Comparison of ENCODE assay signal across 8 cellular contexts in genomic region chr6:8102122-8102958, GRCh38. TPM values are rescaled to one million over a fixed set of nuclear protein-coding genes. Genes with fewer than 3 reads are reported as not detected.
A peak's percentile ranks its signal among the peaks of the same experiment; 100 is the strongest.
DNase-seq lines count a peak whose midpoint lies in the region; ATAC-seq, FAIRE-seq and TF ChIP-seq lines count a peak whose summit lies in the region.

TSS of gene EEF1E1 (minus strand) at chr6:8102548. CDS start at chr6:8102521, 27 bp downstream.

- DNase-seq in Ammon's horn (ENCODE audit: low spot score) (peak; percentile 98), NCI-H460 (ENCODE audit: extremely low read depth, low read depth) (peak; percentile 91), cerebellar nuclear complex (lab: John Stamatoyannopoulos, UW) (peak; percentile 23 to 91), keratinocyte (ENCODE audit: low read depth, low spot score) (peak; percentile 66)
- DNase-seq in activated CD4-positive, CD25-positive, alpha-beta regulatory T cell treated with anti-CD3 and anti-CD28 coated beads, Interleukin-2, amount 50 U/mL, for 72 hours = peak; percentile 88
- DNase-seq in stimulated activated CD4-positive, alpha-beta T cell treated with anti-CD3 and anti-CD28 coated beads, Interleukin-15, amount 100 ng/mL, for 1 hour (ENCODE audit: low read depth in 1 of 2, low spot score in 1 of 2) = peak; percentile 92 to 99

- H2AFZ ChIP-seq in keratinocyte (ENCODE audit: control insufficient read depth, low read length) = peak within 1 kb of the TSS; percentile 89

- H3K4me2 ChIP-seq in keratinocyte (ENCODE audit: control insufficient read depth, extremely low read depth, insufficient read depth, low read depth, low read length) = peak within 1 kb of the TSS; percentile 86

- peak within 1 kb of the TSS; percentile 81 for H3K9ac ChIP-seq in keratinocyte (ENCODE audit: control insufficient read depth, extremely low read depth, insufficient read depth, low read length)

- peak within 1 kb of the TSS; percentile 61 to 98 (median 91) for H3K4me3 ChIP-seq in keratinocyte (ENCODE audit: control insufficient read depth in 2 of 3, extremely low read depth in 1 of 3, insufficient read depth in 2 of 3, low read depth in 1 of 3, low read length in 3 of 3)

- peaks cover 45% of the 10 kb centered on the region for H3K79me2 ChIP-seq in keratinocyte (ENCODE audit: control insufficient read depth, insufficient read depth, low read length)

- no peaks in the 10 kb centered on the region for H4K20me1 ChIP-seq in keratinocyte (ENCODE audit: control insufficient read depth, extremely low read depth, insufficient read depth, low read length)

- TF ChIP-seq CTCF in keratinocyte (optimal IDR thresholded peaks at IDR 0.05 in 1 of 3, IDR thresholded peaks at IDR 0.05 in 1 of 3, conservative IDR thresholded peaks at IDR 0.05 in 1 of 3; ENCODE audit: extremely low read depth in 1 of 3, insufficient read depth in 2 of 3, low read length in 3 of 3) = no peak

- peak; percentile 80 for TF ChIP-seq POLR2A in GM19193 (IDR thresholded peaks at IDR 0.05; ENCODE audit: extremely low read depth, insufficient read depth, insufficient read length)

- H3K36me3 ChIP-seq in keratinocyte (ENCODE audit: control insufficient read depth in 2 of 2, extremely low read depth in 1 of 2, insufficient read depth in 2 of 2, low read length in 2 of 2) = peaks cover 0 to 6% of the 10 kb centered on the region in 2 experiments

- H3K4me1 ChIP-seq in keratinocyte (ENCODE audit: control insufficient read depth, extremely low read depth, insufficient read depth, low read length) = peaks cover 15% of the 10 kb centered on the region

- no peaks in the 10 kb centered on the region for H3K9me1 ChIP-seq in keratinocyte (ENCODE audit: control insufficient read depth, extremely low read depth, insufficient read depth, low read length)

- no peaks in the 10 kb centered on the region for H3K27me3 ChIP-seq in keratinocyte (ENCODE audit: control insufficient read depth, extremely low read depth, insufficient read depth, low read length)

- FAIRE-seq in keratinocyte (lab: Jason Lieb, UNC) = peak; percentile 57

- peak within 1 kb of the TSS; percentile 81 for H3K27ac ChIP-seq in keratinocyte (ENCODE audit: control insufficient read depth, insufficient read depth, low read length)

- ATAC-seq in HG03432 (IDR thresholded peaks at IDR 0.05; ENCODE audit: unreplicated experiment) = peak; percentile 99

- dilution Hi-C loops in keratinocyte (cut with MboI; ENCODE audit: extremely low pct_ligation_motif_present, low sequenced_read_pairs) = no loop called here

- H3K9me3 ChIP-seq in keratinocyte (ENCODE audit: control insufficient read depth, low read depth, low read length) = no peaks in the 10 kb centered on the region

RNA-seq across cellular contexts. Expression of gene EEF1E1, which starts in this region (rescaled TPM):
- total RNA-seq in NCI-H460 (2014; rRNA removed; shearing (Covaris generic)) = 69.7 and 81.0 TPM in 2 replicates
- polyA plus RNA-seq in NCI-H460 (2014; cell fraction: nucleus; rRNA removed) = 53.9 and 73.4 TPM in 2 replicates
- 46.7 to 83.5 TPM (median 58.1 TPM) in 3 replicates for polyA plus RNA-seq in keratinocyte
- polyA plus RNA-seq in keratinocyte (2011; ENCODE audit: low read depth) = 4.1 TPM
- polyA plus RNA-seq in keratinocyte (2011; cell fraction: cytosol; rRNA removed) = 39.0 and 81.4 TPM in 2 replicates
- 30.5 and 39.8 TPM in 2 replicates for polyA plus RNA-seq in keratinocyte (2011; cell fraction: nucleus; rRNA removed)
- 34.1 and 47.1 TPM in 2 replicates for polyA plus RNA-seq in keratinocyte (2012; ENCODE audit: low replicate concordance)
- 4.1 to 15.2 TPM (median 9.3 TPM) in 3 replicates for polyA minus RNA-seq in keratinocyte
- polyA minus RNA-seq in keratinocyte (2011; cell fraction: cytosol; rRNA and poly(A)+ RNA removed) = 16.1 TPM
- polyA minus RNA-seq in keratinocyte (2011; cell fraction: nucleus; rRNA and poly(A)+ RNA removed) = 9.3 and 14.0 TPM in 2 replicates

Comparison
In these comparisons a context has a peak if more than half of its experiments do, and no peak if none do; other contexts are left out.
1. Peak in every context shown above with its lines: DNase-seq, ATAC-seq, H3K4me3 ChIP-seq and H3K27ac ChIP-seq.